In the genomic region with DNA sequence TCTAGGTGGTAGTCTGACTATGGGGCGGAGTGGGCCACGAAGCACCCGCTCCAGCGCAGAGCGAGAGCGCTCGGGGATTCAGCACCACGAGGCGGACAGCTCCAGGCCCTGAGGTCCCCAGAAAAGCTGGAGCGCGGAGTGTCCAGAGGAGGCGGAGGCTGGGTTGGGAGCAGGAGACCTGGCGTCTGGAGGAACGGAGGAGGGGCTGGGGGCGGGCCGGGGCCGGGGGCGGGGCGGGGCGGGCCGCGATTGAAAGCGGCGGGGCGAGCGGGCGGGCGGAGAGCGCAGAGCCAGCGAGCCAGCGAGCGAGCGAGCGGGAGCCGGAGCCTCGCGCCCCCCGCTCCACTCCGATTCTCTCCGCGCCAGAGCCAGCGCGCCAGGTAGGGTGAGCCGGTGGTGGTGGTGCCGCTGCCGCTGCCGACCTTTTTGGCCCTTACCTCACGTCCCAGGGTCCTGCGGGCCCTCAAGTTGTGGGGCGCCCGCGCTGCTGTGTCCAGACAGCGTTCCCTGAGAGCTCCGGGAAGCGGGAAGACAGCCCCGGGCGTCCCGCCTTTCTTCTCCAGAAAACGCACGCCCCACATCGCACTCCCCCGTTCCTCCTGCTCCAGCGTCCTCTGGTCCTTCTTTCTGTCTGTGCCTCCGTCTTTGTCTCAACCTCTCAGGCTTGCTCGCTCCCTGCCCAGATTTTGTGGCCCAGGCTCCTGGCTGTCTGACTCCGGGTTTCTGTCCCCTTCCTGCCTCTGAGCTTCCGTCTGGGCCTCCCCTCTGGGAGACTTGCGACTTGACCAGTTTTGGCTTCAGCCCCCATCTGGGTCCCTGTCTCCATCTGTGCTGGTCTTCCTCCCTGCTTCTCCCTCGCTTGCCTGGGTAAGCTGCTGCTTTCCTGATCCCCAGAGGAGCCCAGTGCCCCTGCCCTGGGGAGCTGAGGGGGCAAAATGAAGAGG, we compare ENCODE assay signal across 8 cellular contexts. TPM values are rescaled to one million over a fixed set of nuclear protein-coding genes. Genes with fewer than 3 reads are reported as not detected.
A peak's percentile ranks its signal among the peaks of the same experiment; 100 is the strongest.
DNase-seq lines count a peak whose midpoint lies in the region; ATAC-seq lines count a peak whose summit lies in the region.

Gene GRM2, plus strand, starts transcription at position 281 of the 944 bp plus-strand sequence. CDS start 1,916 bp downstream, outside the sequence.

- no peak within 1 kb of the TSS for H3K4me3 Mint-ChIP-seq in activated naive CD8-positive, alpha-beta T cell treated with anti-CD3 and anti-CD28 coated beads, Interleukin-2, amount 10 ng/mL, durations not matched to agents 7 days and 5 days

- POLR2A ChIA-PET in activated naive CD8-positive, alpha-beta T cell treated with anti-CD3 and anti-CD28 coated beads, Interleukin-2, amount 10 ng/mL, durations not matched to agents 7 days and 5 days (lab: Charles Lee): no interaction called here

- peaks cover 11% of the 10 kb centered on the region for H3K27me3 Mint-ChIP-seq in activated naive CD8-positive, alpha-beta T cell treated with anti-CD3 and anti-CD28 coated beads, Interleukin-2, amount 10 ng/mL, durations not matched to agents 7 days and 5 days

- no peak within 1 kb of the TSS for H3K27ac Mint-ChIP-seq in activated naive CD8-positive, alpha-beta T cell treated with anti-CD3 and anti-CD28 coated beads, Interleukin-2, amount 10 ng/mL, durations not matched to agents 7 days and 5 days

- peak; percentile 48 for ATAC-seq in activated naive CD8-positive, alpha-beta T cell treated with anti-CD3 and anti-CD28 coated beads, Interleukin-2, amount 10 ng/mL, durations not matched to agents 7 days and 5 days (ENCODE audit: low read depth)
- ATAC-seq in Right ventricle myocardium inferior (peak; percentile 83), GM18907 (IDR thresholded peaks at IDR 0.05; ENCODE audit: unreplicated experiment) (no peak), GM21390 (IDR thresholded peaks at IDR 0.05; ENCODE audit: unreplicated experiment) (no peak)

- peaks cover 6% of the 10 kb centered on the region for H3K36me3 Mint-ChIP-seq in activated naive CD8-positive, alpha-beta T cell treated with anti-CD3 and anti-CD28 coated beads, Interleukin-2, amount 10 ng/mL, durations not matched to agents 7 days and 5 days

- H3K4me1 Mint-ChIP-seq in activated naive CD8-positive, alpha-beta T cell treated with anti-CD3 and anti-CD28 coated beads, Interleukin-2, amount 10 ng/mL, durations not matched to agents 7 days and 5 days: peaks cover 8% of the 10 kb centered on the region

- H3K9me3 Mint-ChIP-seq in activated naive CD8-positive, alpha-beta T cell treated with anti-CD3 and anti-CD28 coated beads, Interleukin-2, amount 10 ng/mL, durations not matched to agents 7 days and 5 days: no peaks in the 10 kb centered on the region

- intact Hi-C loops in Right ventricle myocardium inferior (cut with DNase I): no loop called here

- DNase-seq in DMS 273 (lab: John Stamatoyannopoulos, UW; ENCODE audit: unreplicated experiment) (peak; percentile 92), NCI-H128 (lab: John Stamatoyannopoulos, UW; ENCODE audit: unreplicated experiment) (peak; percentile 42), Right ventricle myocardium inferior (ENCODE audit: missing footprints) (peak; percentile 81), nucleus accumbens (lab: John Stamatoyannopoulos, UW) (peak in 34 of 56 donors; percentile 7 to 66 (median 32)), cortex of kidney (lab: John Stamatoyannopoulos, UW) (no peak)
- peak; percentile 59 for DNase-seq in activated naive CD8-positive, alpha-beta T cell treated with anti-CD3 and anti-CD28 coated beads, Interleukin-2, amount 10 ng/mL, durations not matched to agents 7 days and 5 days

RNA-seq across cellular contexts. Expression of gene GRM2, which starts in this region (rescaled TPM):
- total RNA-seq in activated naive CD8-positive, alpha-beta T cell treated with anti-CD3 and anti-CD28 coated beads, Interleukin-2, amount 10 ng/mL, durations not matched to agents 7 days and 5 days: 1 to 10 TPM; 1.4 to 2.2 TPM
- 0.03 TPM for total RNA-seq in Right ventricle myocardium inferior

Comparison
In these comparisons a context has a peak if more than half of its experiments do, and no peak if none do; other contexts are left out.
1. Peak in DNase-seq and ATAC-seq in Right ventricle myocardium inferior; RNA of the gene not detected or under 1 TPM.